ENCODE assay signal across 1 cellular context in genomic region chr9:123324767-123325183, GRCh38.
TF ChIP-seq lines count a peak whose summit lies in the region.

No MANE protein-coding gene starts in this region.

TF ChIP-seq in liver, 16 proteins besides CTCF, POLR2A, EP300 and RAD21 (continued from another document):
- TF ChIP-seq ZBTB33 (IDR thresholded peaks at IDR 0.05) (peak; percentile 29), HNF4A (conservative IDR thresholded peaks at IDR 0.05) (peak; percentile 83 to 88), FOXA1 (IDR thresholded peaks at IDR 0.05) (no peak), RXRA (IDR thresholded peaks at IDR 0.05) (peak; percentile 82 to 86), HNF4G (IDR thresholded peaks at IDR 0.05) (peak; percentile 28), TAF1 (conservative IDR thresholded peaks at IDR 0.05) (no peak), FOXA2 (IDR thresholded peaks at IDR 0.05) (peak; percentile 46), MAX (IDR thresholded peaks at IDR 0.05) (no peak)
TF ChIP-seq in liver: peak in this region for 11.
